ENCODE assay signal across 8 cellular contexts in genomic region chr1:208086116-208086515, GRCh38.
A peak's percentile ranks its signal among the peaks of the same experiment; 100 is the strongest.
DNase-seq lines count a peak whose midpoint lies in the region; ATAC-seq, FAIRE-seq and TF ChIP-seq lines count a peak whose summit lies in the region.

No MANE protein-coding gene starts in this region.

- POLR2A ChIA-PET in CD8-positive, alpha-beta memory T cell (lab: Charles Lee) = no interaction called here
- POLR2A ChIA-PET in H1 (lab: Charles Lee; ENCODE audit: partially characterized antibody) = interaction anchor here (0.6 kb wide), 1 partner anchor 9 kb away, joined by 5 read pairs; no protein-coding TSS in a partner anchor

- H2BK12ac ChIP-seq in H1 (ENCODE audit: low read depth, low read length) = 0 out of 2 replicates have a peak overlapping the region, but pooled peaks have one; percentile 80

- H3K9me3 Mint-ChIP-seq in CD8-positive, alpha-beta memory T cell = no peaks in the 10 kb centered on the region
- H3K9me3 Mint-ChIP-seq in osteocyte (ENCODE audit: unreplicated experiment) = peaks cover under 1% of the 10 kb centered on the region

- no peak for TF ChIP-seq RAD21 in H1 (IDR thresholded peaks at IDR 0.05 in 1 of 2, conservative IDR thresholded peaks at IDR 0.05 in 1 of 2; ENCODE audit: low read depth in 2 of 2, low read length in 2 of 2)

- H2BK15ac ChIP-seq in H1 (ENCODE audit: low read length) = no peak overlapping the region

- H4K20me1 ChIP-seq in KMS-11 (ENCODE audit: insufficient read depth) = no peaks in the 10 kb centered on the region
- no peaks in the 10 kb centered on the region for H4K20me1 ChIP-seq in H1 (replicated peaks in 1 of 2; ENCODE audit: control insufficient read depth in 1 of 2, insufficient read depth in 2 of 2, low read length in 2 of 2)

- peaks cover 9% of the 10 kb centered on the region for H3K4me1 ChIP-seq in CD8-positive, alpha-beta memory T cell (ENCODE audit: insufficient read depth, low read length)
- H3K4me1 ChIP-seq in KMS-11 (ENCODE audit: low read depth, poor library complexity, severe bottlenecking) (peaks cover 16% of the 10 kb centered on the region), H1 (replicated peaks in 1 of 4; ENCODE audit: control insufficient read depth in 3 of 4, insufficient read depth in 4 of 4, low read length in 3 of 4) (peaks cover 2 to 6% (median 4%) of the 10 kb centered on the region in 4 experiments; a peak in 5 of 7 replicates)

- H2AFZ ChIP-seq in KMS-11 (ENCODE audit: low read depth) (peak overlapping the region; percentile 23; the same call in 1 of the 2 replicates), H1 (ENCODE audit: low read length) (no peak overlapping the region)

- no peak for TF ChIP-seq POLR2A in H1 (IDR thresholded peaks at IDR 0.05; ENCODE audit: control extremely low read depth in 1 of 2, low read depth in 2 of 2, low read length in 2 of 2)

- no peak overlapping the region for H2BK5ac ChIP-seq in H1 (ENCODE audit: low read depth, low read length)

- H3K27me3 Mint-ChIP-seq in CD8-positive, alpha-beta memory T cell = peaks cover 5% of the 10 kb centered on the region in 2 donors
- no peaks in the 10 kb centered on the region for H3K27me3 Mint-ChIP-seq in osteocyte (ENCODE audit: unreplicated experiment)

- H3K18ac ChIP-seq in H1 (ENCODE audit: extremely low read depth, low read length) = no peak overlapping the region

- H3K4me1 Mint-ChIP-seq in CD8-positive, alpha-beta memory T cell = peaks cover 14 to 23% (median 21%) of the 10 kb centered on the region in 3 donors
- H3K4me1 Mint-ChIP-seq in osteocyte (ENCODE audit: unreplicated experiment) = peaks cover 44% of the 10 kb centered on the region

- 0 out of 2 replicates have a peak, but pooled peaks cover 1% of the 10 kb centered on the region for H3K23me2 ChIP-seq in H1 (ENCODE audit: low read depth, low read length)

- DNase-seq in CD8-positive, alpha-beta memory T cell = no peak
- DNase-seq in H1 (ENCODE audit: low read depth in 1 of 2, low spot score in 2 of 2) = no peak
- DNase-seq in osteocyte (ENCODE audit: extremely low spot score, unreplicated experiment) = no peak
- DNase-seq in germinal center (ENCODE audit: low spot score) = no peak
- no peak for DNase-seq in ecto neural progenitor cell (ENCODE audit: low spot score)

- no peak for FAIRE-seq in H1 (lab: Jason Lieb, UNC)

- no peak overlapping the region for H2BK20ac ChIP-seq in H1 (ENCODE audit: low read length)

- CTCF ChIA-PET in CD8-positive, alpha-beta memory T cell (lab: Charles Lee) = interaction anchor here (0.9 to 1.3 kb wide), 2 partner anchors 9 to 64 kb away, joined by 3 to 5 read pairs; no protein-coding TSS in a partner anchor
- CTCF ChIA-PET in H1 (lab: Charles Lee; ENCODE audit: partially characterized antibody) = interaction anchor here (0.6 to 1.6 kb wide), 8 partner anchors 8 to 159 kb away, joined by 3 to 5 read pairs (median 4); partner anchors contain the start of gene PLXNA2

- ATAC-seq in GM21737 (IDR thresholded peaks at IDR 0.05; ENCODE audit: unreplicated experiment) (no peak), HG03039 (IDR thresholded peaks at IDR 0.05; ENCODE audit: unreplicated experiment) (no peak)

- H3K79me1 ChIP-seq in H1 (ENCODE audit: low read depth, low read length) = no peaks in the 10 kb centered on the region

- no peak overlapping the region for H3K4ac ChIP-seq in H1 (replicated peaks; ENCODE audit: insufficient read length, low read depth, low read length)

- no peak overlapping the region for H3K27ac ChIP-seq in CD8-positive, alpha-beta memory T cell (ENCODE audit: low read depth, low read length)
- H3K27ac ChIP-seq in KMS-11 (no peak overlapping the region), H1 (ENCODE audit: low read depth, low read length) (no peak overlapping the region)

- no peak overlapping the region for H4K91ac ChIP-seq in H1 (replicated peaks; ENCODE audit: insufficient read length, low read length)

- no peak overlapping the region for H2AK5ac ChIP-seq in H1 (ENCODE audit: low read depth, low read length)

- peak overlapping the region; percentile 62 to 89 (median 75) for H3K4me3 Mint-ChIP-seq in CD8-positive, alpha-beta memory T cell
- peak overlapping the region; percentile 52 for H3K4me3 Mint-ChIP-seq in osteocyte (ENCODE audit: unreplicated experiment)

- peaks cover 0 to 4% (median 0%) of the 10 kb centered on the region in 3 donors for H3K36me3 Mint-ChIP-seq in CD8-positive, alpha-beta memory T cell
- H3K36me3 Mint-ChIP-seq in osteocyte (ENCODE audit: unreplicated experiment) = peaks cover 4% of the 10 kb centered on the region

- H2BK120ac ChIP-seq in H1 (replicated peaks; ENCODE audit: low read depth, low read length) = no peak overlapping the region

- H3K36me3 ChIP-seq in CD8-positive, alpha-beta memory T cell (ENCODE audit: insufficient read depth, low read length) = no peaks in the 10 kb centered on the region
- H3K36me3 ChIP-seq in KMS-11 (ENCODE audit: insufficient read depth) (no peaks in the 10 kb centered on the region), H1 (ENCODE audit: control insufficient read depth in 2 of 4, insufficient read depth in 4 of 4, low read length in 3 of 4) (no peaks in the 10 kb centered on the region)

- peak overlapping the region; percentile 51 for H3K4me3 ChIP-seq in CD8-positive, alpha-beta memory T cell (ENCODE audit: low read length)
- peak overlapping the region; percentile 45 for H3K4me3 ChIP-seq in KMS-11 (IDR thresholded peaks at IDR 0.05; ENCODE audit: insufficient read depth, low read depth, low read length)
- H3K4me3 ChIP-seq in H1 (ENCODE audit: extremely low read depth in 1 of 4, insufficient read depth in 2 of 4, low read depth in 3 of 4, low read length in 4 of 4) = no peak overlapping the region

- 74% methylated on average over 2 of the region's 2 CpGs; no CpG with 5 or more reads in 1 of the 2 experiments for whole genome bisulfite sequencing in H1 (ENCODE audit: extremely low coverage in 1 of 2, insufficient coverage in 1 of 2, insufficient read length in 1 of 2, insufficient replicate concordance in 2 of 2, low coverage in 1 of 2, low lambda C conversion rate in 2 of 2, missing lambda C conversion rate in 1 of 2), 2 experiments

- no peak overlapping the region for H3K14ac ChIP-seq in H1 (ENCODE audit: insufficient read length)

- peak overlapping the region; percentile 58 for H3K4me2 ChIP-seq in KMS-11
- H3K4me2 ChIP-seq in H1 (ENCODE audit: insufficient read depth in 1 of 2, low read depth in 2 of 2, low read length in 2 of 2) = no peak overlapping the region

- no peak overlapping the region for H4K5ac ChIP-seq in H1 (ENCODE audit: insufficient read length, low read depth, low read length)

- peak overlapping the region; percentile 35 to 94 (median 76) for H3K27ac Mint-ChIP-seq in CD8-positive, alpha-beta memory T cell
- H3K27ac Mint-ChIP-seq in osteocyte (ENCODE audit: unreplicated experiment) = peak overlapping the region; percentile 89

- no peak for TF ChIP-seq EP300 in H1 (IDR thresholded peaks at IDR 0.05; ENCODE audit: borderline replicate concordance in 1 of 2, low read depth in 2 of 2, low read length in 2 of 2)

- H3K56ac ChIP-seq in H1 (replicated peaks; ENCODE audit: insufficient read length, low read depth, low read length) = no peak overlapping the region

- no peak for TF ChIP-seq CTCF in KMS-11 (conservative IDR thresholded peaks at IDR 0.05; ENCODE audit: low read depth, low read length)
- TF ChIP-seq CTCF in H1 (IDR thresholded peaks at IDR 0.05; ENCODE audit: control extremely low read depth in 1 of 3, insufficient read depth in 1 of 3, low read depth in 1 of 3, low read length in 3 of 3) = no peak
- TF ChIP-seq CTCF in osteocyte (IDR thresholded peaks at IDR 0.05) = no peak

- H3K23ac ChIP-seq in H1 (ENCODE audit: insufficient read length) = no peak overlapping the region

- H3K9ac ChIP-seq in KMS-11 (0 out of 2 replicates have a peak overlapping the region, but pooled peaks have one; percentile 12), H1 (replicated peaks in 1 of 4; ENCODE audit: extremely low read depth in 1 of 4, low read depth in 3 of 4, low read length in 3 of 4) (no peak overlapping the region)

- no peaks in the 10 kb centered on the region for H3K9me3 ChIP-seq in CD8-positive, alpha-beta memory T cell (ENCODE audit: low read length)
- no peaks in the 10 kb centered on the region for H3K9me3 ChIP-seq in H1 (ENCODE audit: insufficient read depth in 2 of 2, low read depth in 1 of 2, low read length in 1 of 2)

- no peaks in the 10 kb centered on the region for H3K79me2 ChIP-seq in KMS-11 (ENCODE audit: insufficient read depth, low read depth)
- H3K79me2 ChIP-seq in H1 (ENCODE audit: control insufficient read depth in 1 of 2, insufficient read depth in 2 of 2, low read length in 2 of 2) = no peaks in the 10 kb centered on the region

- H4K8ac ChIP-seq in H1 (ENCODE audit: extremely low read depth, insufficient read depth, low read length) = no peak overlapping the region

- no peaks in the 10 kb centered on the region for H3K27me3 ChIP-seq in CD8-positive, alpha-beta memory T cell (ENCODE audit: insufficient read depth, low read length, poor library complexity, severe bottlenecking)
- no peaks in the 10 kb centered on the region for H3K27me3 ChIP-seq in KMS-11 (ENCODE audit: insufficient read depth, low read depth)
- peaks cover 0 to 4% (median 0%) of the 10 kb centered on the region in 4 experiments; a peak in 2 of 7 replicates for H3K27me3 ChIP-seq in H1 (replicated peaks in 1 of 4; ENCODE audit: control insufficient read depth in 3 of 4, extremely low read depth in 1 of 4, insufficient read depth in 3 of 4, low read length in 3 of 4)

Comparison
In these comparisons a context has a peak if more than half of its experiments do, and no peak if none do; other contexts are left out.
1. H3K4me3 ChIP-seq: peak in CD8-positive, alpha-beta memory T cell (single experiment) and KMS-11 (single experiment); none in H1 (0 of 4).